In genomic region chr1:15957221-15958090, GRCh38 we compare ENCODE assay signal across 14 cellular contexts. TPM values are rescaled to one million over a fixed set of nuclear protein-coding genes. Genes with fewer than 3 reads are reported as not detected.
DNase-seq lines count a peak whose midpoint lies in the region; ATAC-seq and TF ChIP-seq lines count a peak whose summit lies in the region.
"Had no signal": no experiment of that assay in that cellular context is flagged by ENCODE, and none has a peak within 500 bp of the region (broad histone marks: within the 10 kb centered on the region; RNA-seq: fewer than 3 reads in every experiment).

No MANE protein-coding gene starts in this region.

- H3K4me1 Mint-ChIP-seq in T-helper 17 cell: peaks cover 51% of the 10 kb centered on the region

- no peak overlapping the region for H3K9ac ChIP-seq in smooth muscle cell (ENCODE audit: low read depth)

- TF ChIP-seq CTCF in epithelial cell of esophagus (IDR thresholded peaks at IDR 0.05; ENCODE audit: insufficient read depth, low read depth, low read length, missing control alignments): peak; percentile 52
- peak; percentile 27 for TF ChIP-seq CTCF in smooth muscle cell (IDR thresholded peaks at IDR 0.05; ENCODE audit: borderline replicate concordance, insufficient read depth, poor library complexity, severe bottlenecking)

- H4K20me1 ChIP-seq in smooth muscle cell (ENCODE audit: low read depth): peaks cover 54% of the 10 kb centered on the region

- H3K27me3 ChIP-seq in smooth muscle cell (ENCODE audit: low read depth): no peaks in the 10 kb centered on the region
- H3K27me3 ChIP-seq: esophagus squamous epithelium, suprapubic skin had no signal

- peak; percentile 37 for ATAC-seq in T-helper 17 cell
- ATAC-seq: lower lobe of right lung, T-cell had no signal

- H3K4me1 ChIP-seq in smooth muscle cell (ENCODE audit: low read depth): peaks cover 28% of the 10 kb centered on the region

- peak; percentile 43 for DNase-seq in activated effector memory CD4-positive, alpha-beta T cell treated with anti-CD3 and anti-CD28 coated beads, Interleukin-2, amount 50 U/mL, for 16 hours
- no peak for DNase-seq in activated effector memory CD4-positive, alpha-beta T cell treated with Interleukin-2 at 50 U/mL for 16 hours
- no peak for DNase-seq in T-helper 17 cell
- no peak for DNase-seq in epithelial cell of esophagus (ENCODE audit: low read depth)
- no peak for DNase-seq in smooth muscle cell (lab: John Stamatoyannopoulos, UW; ENCODE audit: unreplicated experiment)
- DNase-seq in stimulated activated CD4-positive, alpha-beta T cell treated with anti-CD3 and anti-CD28 coated beads, Interleukin-2, amount 100 ng/mL, for 24 hours: no peak
- no peak for DNase-seq in NOMO-1 treated with DMSO at 0.1 percent for 48 hours (lab: John Stamatoyannopoulos, UW; ENCODE audit: unreplicated experiment)
- no peak for DNase-seq in middle frontal gyrus (ENCODE audit: extremely low spot score, low spot score)
- DNase-seq: COR-L47, esophagus squamous epithelium, lower lobe of right lung, NCI-H2227 treated with DMSO at 0.1 percent for 48 hours, T-cell had no signal

- no peak overlapping the region for H3K4me3 Mint-ChIP-seq in T-helper 17 cell
- H3K4me3 Mint-ChIP-seq: T-cell had no signal

- no peak overlapping the region for H3K4me2 ChIP-seq in smooth muscle cell

- H3K27me3 Mint-ChIP-seq in T-helper 17 cell: no peaks in the 10 kb centered on the region
- H3K27me3 Mint-ChIP-seq: T-cell had no signal

- H3K27ac Mint-ChIP-seq in T-helper 17 cell: peak overlapping the region; percentile 82

- WGBS in smooth muscle cell (ENCODE audit: low lambda C conversion rate): 77% methylated on average over 15 of the region's 15 CpGs

- H3K79me2 ChIP-seq in smooth muscle cell (ENCODE audit: low read depth): peaks cover 80% of the 10 kb centered on the region

- H3K27ac ChIP-seq in smooth muscle cell (ENCODE audit: low read depth): no peak overlapping the region
- H3K27ac ChIP-seq: lower lobe of right lung, suprapubic skin had no signal

- H2AFZ ChIP-seq in smooth muscle cell (ENCODE audit: low read depth): no peak overlapping the region

- H3K9me3 ChIP-seq in T-helper 17 cell (ENCODE audit: control insufficient read depth, low read length, poor library complexity, severe bottlenecking) (no peaks in the 10 kb centered on the region), smooth muscle cell (replicated peaks; ENCODE audit: low read depth) (no peaks in the 10 kb centered on the region)
- H3K9me3 ChIP-seq: esophagus squamous epithelium, lower lobe of right lung, suprapubic skin had no signal

- H3F3A ChIP-seq in smooth muscle cell (ENCODE audit: low read depth): peaks cover 30% of the 10 kb centered on the region

- peaks cover 8% of the 10 kb centered on the region for H3K36me3 Mint-ChIP-seq in T-helper 17 cell (ENCODE audit: low read depth)

- H3K4me3 ChIP-seq in epithelial cell of esophagus (ENCODE audit: low read length): no peak overlapping the region
- no peak overlapping the region for H3K4me3 ChIP-seq in smooth muscle cell
- H3K4me3 ChIP-seq: esophagus squamous epithelium, lower lobe of right lung, suprapubic skin had no signal

- H3K36me3 ChIP-seq in smooth muscle cell (ENCODE audit: low read depth): no peaks in the 10 kb centered on the region

RNA-seq across cellular contexts. Expression of gene ZBTB17, which starts 18.4 kb away (rescaled TPM):
- total RNA-seq in T-helper 17 cell (10 to 100 TPM; 71.7 to 99.0 TPM), smooth muscle cell (19.6 and 29.4 TPM in 2 replicates)
- 42.5 and 43.0 TPM in 2 replicates for polyA plus RNA-seq in smooth muscle cell

RNA-seq across cellular contexts. Expression of gene SRARP, which starts 46.6 kb away (rescaled TPM):
- not detected for total RNA-seq in T-helper 17 cell
- total RNA-seq in smooth muscle cell: not detected in 2 replicates
- polyA plus RNA-seq in smooth muscle cell: not detected in 2 replicates
- total RNA-seq: esophagus squamous epithelium, suprapubic skin, T-cell had no signal
